In the genomic region with DNA sequence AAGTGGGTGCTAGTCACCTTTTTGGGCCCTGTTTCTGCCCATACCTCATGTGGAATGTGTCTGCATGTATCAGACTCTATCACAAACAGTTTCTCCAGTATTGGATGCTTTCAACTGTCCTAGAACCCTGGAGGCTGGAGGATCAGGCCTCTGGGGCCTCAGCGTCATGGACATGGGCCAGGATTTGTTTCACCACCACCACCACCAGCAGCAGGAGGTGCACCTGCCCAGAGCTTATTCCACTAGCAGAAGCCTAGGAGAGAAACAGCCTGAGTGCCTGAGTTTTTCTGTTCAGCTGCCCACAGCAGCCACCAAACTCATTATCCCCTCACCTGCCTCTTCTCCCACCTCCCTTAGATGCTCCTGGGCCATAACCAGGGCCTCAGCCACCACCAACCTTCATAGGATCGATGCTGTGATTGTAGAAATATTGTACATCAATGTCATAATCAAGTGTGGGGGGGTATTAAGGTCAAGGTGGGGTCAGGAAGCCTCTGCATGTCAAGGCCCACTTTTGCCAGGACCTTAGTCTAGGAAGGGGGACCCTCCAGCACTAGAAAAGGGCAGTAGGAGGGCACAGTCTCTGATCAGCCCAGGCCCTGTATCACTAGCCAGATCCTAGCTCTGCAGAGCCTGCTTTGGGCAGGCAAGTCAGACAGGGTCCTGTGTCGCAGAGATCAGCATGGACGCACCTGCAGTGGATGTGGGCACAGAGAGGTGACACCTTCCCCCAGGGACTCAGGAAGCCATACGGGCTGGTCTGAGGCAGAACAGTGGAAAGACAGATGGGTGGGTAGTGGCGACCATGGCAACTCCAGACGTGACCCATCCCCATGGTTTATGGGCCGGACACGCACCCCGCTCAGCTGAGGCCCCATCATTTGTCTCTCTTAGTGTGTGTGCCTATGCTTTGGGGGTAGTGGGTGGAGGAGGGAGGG, we compare ENCODE assay signal across 3 cellular contexts.
A peak's percentile ranks its signal among the peaks of the same experiment; 100 is the strongest.
TF ChIP-seq lines count a peak whose summit lies in the region.

No MANE protein-coding gene starts in this region.

TF ChIP-seq in liver, 16 proteins besides CTCF, POLR2A, EP300 and RAD21:
- TF ChIP-seq NR2F2 (IDR thresholded peaks at IDR 0.05) (no peak), YY1 (IDR thresholded peaks at IDR 0.05) (no peak), JUND (IDR thresholded peaks at IDR 0.05) (no peak), FOXA2 (IDR thresholded peaks at IDR 0.05) (no peak), FOXA1 (IDR thresholded peaks at IDR 0.05) (no peak)

TF ChIP-seq in HepG2, 621 proteins besides CTCF, POLR2A, EP300 and RAD21 (continues in another document):
- TF ChIP-seq, protein P1, sequence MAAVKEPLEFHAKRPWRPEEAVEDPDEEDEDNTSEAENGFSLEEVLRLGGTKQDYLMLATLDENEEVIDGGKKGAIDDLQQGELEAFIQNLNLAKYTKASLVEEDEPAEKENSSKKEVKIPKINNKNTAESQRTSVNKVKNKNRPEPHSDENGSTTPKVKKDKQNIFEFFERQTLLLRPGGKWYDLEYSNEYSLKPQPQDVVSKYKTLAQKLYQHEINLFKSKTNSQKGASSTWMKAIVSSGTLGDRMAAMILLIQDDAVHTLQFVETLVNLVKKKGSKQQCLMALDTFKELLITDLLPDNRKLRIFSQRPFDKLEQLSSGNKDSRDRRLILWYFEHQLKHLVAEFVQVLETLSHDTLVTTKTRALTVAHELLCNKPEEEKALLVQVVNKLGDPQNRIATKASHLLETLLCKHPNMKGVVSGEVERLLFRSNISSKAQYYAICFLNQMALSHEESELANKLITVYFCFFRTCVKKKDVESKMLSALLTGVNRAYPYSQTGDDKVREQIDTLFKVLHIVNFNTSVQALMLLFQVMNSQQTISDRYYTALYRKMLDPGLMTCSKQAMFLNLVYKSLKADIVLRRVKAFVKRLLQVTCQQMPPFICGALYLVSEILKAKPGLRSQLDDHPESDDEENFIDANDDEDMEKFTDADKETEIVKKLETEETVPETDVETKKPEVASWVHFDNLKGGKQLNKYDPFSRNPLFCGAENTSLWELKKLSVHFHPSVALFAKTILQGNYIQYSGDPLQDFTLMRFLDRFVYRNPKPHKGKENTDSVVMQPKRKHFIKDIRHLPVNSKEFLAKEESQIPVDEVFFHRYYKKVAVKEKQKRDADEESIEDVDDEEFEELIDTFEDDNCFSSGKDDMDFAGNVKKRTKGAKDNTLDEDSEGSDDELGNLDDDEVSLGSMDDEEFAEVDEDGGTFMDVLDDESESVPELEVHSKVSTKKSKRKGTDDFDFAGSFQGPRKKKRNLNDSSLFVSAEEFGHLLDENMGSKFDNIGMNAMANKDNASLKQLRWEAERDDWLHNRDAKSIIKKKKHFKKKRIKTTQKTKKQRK (IDR thresholded peaks at IDR 0.05; ENCODE audit: low read length): no peak
- TF ChIP-seq ZNF317 (CRISPR knock-in tag; IDR thresholded peaks at IDR 0.05): no peak
- TF ChIP-seq, protein P2, sequence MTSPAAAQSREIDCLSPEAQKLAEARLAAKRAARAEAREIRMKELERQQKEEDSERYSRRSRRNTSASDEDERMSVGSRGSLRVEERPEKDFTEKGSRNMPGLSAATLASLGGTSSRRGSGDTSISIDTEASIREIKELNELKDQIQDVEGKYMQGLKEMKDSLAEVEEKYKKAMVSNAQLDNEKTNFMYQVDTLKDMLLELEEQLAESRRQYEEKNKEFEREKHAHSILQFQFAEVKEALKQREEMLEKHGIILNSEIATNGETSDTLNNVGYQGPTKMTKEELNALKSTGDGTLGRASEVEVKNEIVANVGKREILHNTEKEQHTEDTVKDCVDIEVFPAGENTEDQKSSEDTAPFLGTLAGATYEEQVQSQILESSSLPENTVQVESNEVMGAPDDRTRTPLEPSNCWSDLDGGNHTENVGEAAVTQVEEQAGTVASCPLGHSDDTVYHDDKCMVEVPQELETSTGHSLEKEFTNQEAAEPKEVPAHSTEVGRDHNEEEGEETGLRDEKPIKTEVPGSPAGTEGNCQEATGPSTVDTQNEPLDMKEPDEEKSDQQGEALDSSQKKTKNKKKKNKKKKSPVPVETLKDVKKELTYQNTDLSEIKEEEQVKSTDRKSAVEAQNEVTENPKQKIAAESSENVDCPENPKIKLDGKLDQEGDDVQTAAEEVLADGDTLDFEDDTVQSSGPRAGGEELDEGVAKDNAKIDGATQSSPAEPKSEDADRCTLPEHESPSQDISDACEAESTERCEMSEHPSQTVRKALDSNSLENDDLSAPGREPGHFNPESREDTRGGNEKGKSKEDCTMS (CRISPR knock-in tag; conservative IDR thresholded peaks at IDR 0.05): no peak

TF ChIP-seq in H1, 55 proteins besides CTCF, POLR2A, EP300 and RAD21:
- TF ChIP-seq HDAC2 (IDR thresholded peaks at IDR 0.05; ENCODE audit: borderline replicate concordance in 1 of 2, low read depth in 2 of 2, low read length in 2 of 2): no peak
- TF ChIP-seq POLR2AphosphoS5 (IDR thresholded peaks at IDR 0.05; ENCODE audit: low read depth, low read length): peak; percentile 16; the same call in 1 of the 2 replicates
- no peak for TF ChIP-seq CTBP2 (IDR thresholded peaks at IDR 0.05; ENCODE audit: borderline replicate concordance, insufficient read depth, insufficient read length, low read length)
- TF ChIP-seq, protein P3, sequence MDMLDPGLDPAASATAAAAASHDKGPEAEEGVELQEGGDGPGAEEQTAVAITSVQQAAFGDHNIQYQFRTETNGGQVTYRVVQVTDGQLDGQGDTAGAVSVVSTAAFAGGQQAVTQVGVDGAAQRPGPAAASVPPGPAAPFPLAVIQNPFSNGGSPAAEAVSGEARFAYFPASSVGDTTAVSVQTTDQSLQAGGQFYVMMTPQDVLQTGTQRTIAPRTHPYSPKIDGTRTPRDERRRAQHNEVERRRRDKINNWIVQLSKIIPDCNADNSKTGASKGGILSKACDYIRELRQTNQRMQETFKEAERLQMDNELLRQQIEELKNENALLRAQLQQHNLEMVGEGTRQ (IDR thresholded peaks at IDR 0.05; ENCODE audit: low read length): no peak
- TF ChIP-seq SUZ12 (IDR thresholded peaks at IDR 0.05; ENCODE audit: low read length): no peak
- TF ChIP-seq RXRA (IDR thresholded peaks at IDR 0.05; ENCODE audit: insufficient read depth, low read depth, low read length): no peak
- no peak for TF ChIP-seq CHD1 (IDR thresholded peaks at IDR 0.05; ENCODE audit: low read depth, low read length)
